Comparison of ENCODE assay signal across 2 cellular contexts in genomic region chr19:50496189-50497029, GRCh38.
TF ChIP-seq lines count a peak whose summit lies in the region.

No MANE protein-coding gene starts in this region.

TF ChIP-seq in A549, 52 proteins besides CTCF, POLR2A, EP300 and RAD21:
- no peak for TF ChIP-seq USF2 (IDR thresholded peaks at IDR 0.05)
- TF ChIP-seq HOXB5 (CRISPR knock-in tag; IDR thresholded peaks at IDR 0.05) = no peak
- no peak for TF ChIP-seq FOSL2 (IDR thresholded peaks at IDR 0.05)
- no peak for TF ChIP-seq FOSL2 (CRISPR knock-in tag; IDR thresholded peaks at IDR 0.05)
- TF ChIP-seq, protein P1, sequence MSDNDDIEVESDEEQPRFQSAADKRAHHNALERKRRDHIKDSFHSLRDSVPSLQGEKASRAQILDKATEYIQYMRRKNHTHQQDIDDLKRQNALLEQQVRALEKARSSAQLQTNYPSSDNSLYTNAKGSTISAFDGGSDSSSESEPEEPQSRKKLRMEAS (IDR thresholded peaks at IDR 0.05) = no peak

TF ChIP-seq in SK-N-SH, 30 proteins besides CTCF, POLR2A, EP300 and RAD21:
- TF ChIP-seq TAF1 (IDR thresholded peaks at IDR 0.05; ENCODE audit: borderline replicate concordance, low read depth, low read length) (no peak), JUND (IDR thresholded peaks at IDR 0.05) (no peak), RXRA (IDR thresholded peaks at IDR 0.05; ENCODE audit: borderline replicate concordance, low read depth) (no peak), GABPA (IDR thresholded peaks at IDR 0.05; ENCODE audit: low read depth) (no peak), FOSL2 (IDR thresholded peaks at IDR 0.05; ENCODE audit: borderline replicate concordance, low read depth) (no peak)
- TF ChIP-seq, protein P2, sequence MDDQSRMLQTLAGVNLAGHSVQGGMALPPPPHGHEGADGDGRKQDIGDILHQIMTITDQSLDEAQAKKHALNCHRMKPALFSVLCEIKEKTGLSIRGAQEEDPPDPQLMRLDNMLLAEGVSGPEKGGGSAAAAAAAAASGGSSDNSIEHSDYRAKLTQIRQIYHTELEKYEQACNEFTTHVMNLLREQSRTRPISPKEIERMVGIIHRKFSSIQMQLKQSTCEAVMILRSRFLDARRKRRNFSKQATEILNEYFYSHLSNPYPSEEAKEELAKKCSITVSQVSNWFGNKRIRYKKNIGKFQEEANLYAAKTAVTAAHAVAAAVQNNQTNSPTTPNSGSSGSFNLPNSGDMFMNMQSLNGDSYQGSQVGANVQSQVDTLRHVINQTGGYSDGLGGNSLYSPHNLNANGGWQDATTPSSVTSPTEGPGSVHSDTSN (IDR thresholded peaks at IDR 0.05) = no peak
